In genomic region chr10:29681700-29682444, GRCh38 we compare ENCODE assay signal across 8 cellular contexts. TPM values are rescaled to one million over a fixed set of nuclear protein-coding genes. Genes with fewer than 3 reads are reported as not detected.
A peak's percentile ranks its signal among the peaks of the same experiment; 100 is the strongest.
DNase-seq lines count a peak whose midpoint lies in the region; ATAC-seq and TF ChIP-seq lines count a peak whose summit lies in the region.

No MANE protein-coding gene starts in this region.

- ATAC-seq in HG03097 (IDR thresholded peaks at IDR 0.05; ENCODE audit: low FRiP score, unreplicated experiment): peak; percentile 61
- ATAC-seq in activated B cell treated with CpG ODN at 0.5 μM for 24 hours (ENCODE audit: low read depth): peak; percentile 28

- H3K9me3 Mint-ChIP-seq in activated B cell treated with CpG ODN at 0.5 μM for 24 hours: peaks cover 3% of the 10 kb centered on the region
- H3K9me3 Mint-ChIP-seq in endothelial cell (ENCODE audit: unreplicated experiment): no peaks in the 10 kb centered on the region

- H3K27me3 Mint-ChIP-seq in activated B cell treated with CpG ODN at 0.5 μM for 24 hours (no peaks in the 10 kb centered on the region), endothelial cell (ENCODE audit: unreplicated experiment) (peaks cover 5% of the 10 kb centered on the region)

- TF ChIP-seq CTCF in activated B cell treated with CpG ODN at 0.5 μM for 24 hours (IDR thresholded peaks at IDR 0.05) (no peak), endothelial cell (IDR thresholded peaks at IDR 0.05; ENCODE audit: unreplicated experiment) (no peak)

- DNase-seq in activated B cell treated with CpG ODN at 0.5 μM for 24 hours (no peak), endothelial cell (ENCODE audit: low spot score) (no peak), Ammon's horn (ENCODE audit: low spot score) (no peak), hypothalamus (lab: John Stamatoyannopoulos, UW) (no peak), DMS53 treated with DMSO at 0.1 percent for 48 hours (lab: John Stamatoyannopoulos, UW; ENCODE audit: unreplicated experiment) (no peak), GOT3 (lab: John Stamatoyannopoulos, UW) (no peak)
- DNase-seq in stimulated activated CD8-positive, alpha-beta memory T cell treated with anti-CD3 and anti-CD28 coated beads, Interleukin-4, amount 100 ng/mL, for 1 hour (ENCODE audit: low read depth in 2 of 2, low spot score in 1 of 2): peak; percentile 14 to 34

- CTCF ChIA-PET in activated B cell treated with CpG ODN at 0.5 μM for 24 hours (lab: Charles Lee): interaction anchor here (1.0 kb wide), 1 partner anchor 110 kb away, joined by 3 read pairs; no protein-coding TSS in a partner anchor

- H3K36me3 Mint-ChIP-seq in activated B cell treated with CpG ODN at 0.5 μM for 24 hours (ENCODE audit: low read depth) (no peaks in the 10 kb centered on the region), endothelial cell (ENCODE audit: low read depth, unreplicated experiment) (peaks cover 76% of the 10 kb centered on the region)

- intact Hi-C loops in activated B cell treated with CpG ODN at 0.5 μM for 24 hours (cut with micrococcal nuclease): no loop called here

- H3K27ac Mint-ChIP-seq in activated B cell treated with CpG ODN at 0.5 μM for 24 hours (no peak overlapping the region), endothelial cell (ENCODE audit: unreplicated experiment) (peak overlapping the region; percentile 57)

- peak overlapping the region; percentile 8 for H3K4me3 Mint-ChIP-seq in activated B cell treated with CpG ODN at 0.5 μM for 24 hours
- H3K4me3 Mint-ChIP-seq in endothelial cell (ENCODE audit: unreplicated experiment): peak overlapping the region; percentile 76

- peaks cover 21% of the 10 kb centered on the region for H3K4me1 Mint-ChIP-seq in activated B cell treated with CpG ODN at 0.5 μM for 24 hours
- peaks cover 9% of the 10 kb centered on the region for H3K4me1 Mint-ChIP-seq in endothelial cell (ENCODE audit: unreplicated experiment)

- POLR2A ChIA-PET in activated B cell treated with CpG ODN at 0.5 μM for 24 hours (lab: Charles Lee): no interaction called here

RNA-seq across cellular contexts. Expression of gene SVIL, which starts 47.1 kb away (rescaled TPM):
- total RNA-seq in activated B cell treated with CpG ODN at 0.5 μM for 24 hours (0.62 and 1.9 TPM in 2 replicates), endothelial cell (ENCODE audit: unreplicated experiment) (125 TPM)

Comparison
In these comparisons a context has a peak if more than half of its experiments do, and no peak if none do; other contexts are left out.
1. DNase-seq: peak in stimulated activated CD8-positive, alpha-beta memory T cell treated with anti-CD3 and anti-CD28 coated beads, Interleukin-4, amount 100 ng/mL, for 1 hour (2 of 2); none in activated B cell treated with CpG ODN at 0.5 μM for 24 hours (single experiment), endothelial cell (single experiment), Ammon's horn (single experiment), hypothalamus (0 of 51), DMS53 treated with DMSO at 0.1 percent for 48 hours (single experiment) and GOT3 (single experiment).
2. RNA of gene SVIL, which starts 47.1 kb away (total RNA-seq): 125 TPM in endothelial cell (single experiment); 0.62 to 1.9 TPM in activated B cell treated with CpG ODN at 0.5 μM for 24 hours; every median in the first group is over 10 times any median in the second.